1 cellular context compared by ENCODE assay signal in genomic region chr1:165855010-165855838, GRCh38.
TF ChIP-seq lines count a peak whose summit lies in the region.

No MANE protein-coding gene starts in this region.

TF ChIP-seq in GM12878, 131 proteins besides CTCF, POLR2A, EP300 and RAD21:
- TF ChIP-seq CHD4 (IDR thresholded peaks at IDR 0.05) (no peak), PKNOX1 (IDR thresholded peaks at IDR 0.05) (peak; percentile 70), CREM (IDR thresholded peaks at IDR 0.05; ENCODE audit: low read depth) (no peak), ZNF384 (IDR thresholded peaks at IDR 0.05; ENCODE audit: borderline replicate concordance, low read depth, low read length) (peak; percentile 49; the same call in 1 of the 2 replicates), PBX3 (IDR thresholded peaks at IDR 0.05; ENCODE audit: insufficient replicate concordance, low read depth, low read length) (no peak), MLLT1 (IDR thresholded peaks at IDR 0.05) (peak; percentile 87)
